ENCODE assay signal across 8 cellular contexts in the genomic region with DNA sequence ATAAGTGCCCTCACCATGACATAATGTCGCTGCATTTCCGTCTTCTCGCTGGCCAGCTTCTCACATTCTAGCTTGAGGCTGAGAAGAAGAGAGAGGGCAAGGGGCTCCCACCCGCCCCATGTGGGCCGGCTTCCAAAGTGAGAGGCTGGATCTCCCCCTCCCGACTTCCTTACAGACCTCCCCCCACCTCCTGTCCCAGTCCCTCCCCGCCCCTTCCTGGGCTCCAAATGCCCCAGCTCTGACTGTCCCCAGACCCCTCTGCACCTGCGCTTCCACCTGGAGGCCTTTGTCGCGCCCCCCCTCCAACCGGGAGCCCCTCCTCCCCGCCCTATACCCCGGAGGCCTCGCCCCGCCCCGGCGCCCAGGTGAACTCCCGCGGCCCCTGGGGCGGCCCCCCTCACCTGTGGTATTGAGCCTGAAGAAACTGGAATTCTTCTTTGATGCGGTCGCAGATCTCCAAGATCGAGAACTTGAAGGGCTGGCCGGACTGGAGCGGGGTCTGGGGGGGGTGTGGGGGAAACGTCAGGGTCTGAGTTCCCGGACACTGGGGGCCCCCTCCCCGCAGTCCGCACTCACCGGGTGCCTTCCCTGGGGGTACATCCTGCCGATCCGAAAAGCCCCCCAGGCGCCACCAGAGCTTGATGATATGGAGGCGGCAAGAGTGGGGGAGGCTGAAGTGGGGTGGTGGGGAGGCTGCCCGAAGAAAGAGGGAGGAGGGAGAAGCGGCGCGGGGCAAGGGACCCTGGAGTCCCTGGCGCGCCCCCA. TPM values are rescaled to one million over a fixed set of nuclear protein-coding genes. Genes with fewer than 3 reads are reported as not detected.
DNase-seq lines count a peak whose midpoint lies in the region; ATAC-seq and TF ChIP-seq lines count a peak whose summit lies in the region.

No MANE protein-coding gene starts in this region.

- peak overlapping the region in 8 of 10 donors; percentile 30 to 85 (median 66) for H3K27ac ChIP-seq in heart right ventricle

- DNase-seq in H7 (peak; percentile 87), heart right ventricle (no peak), skeletal muscle cell (ENCODE audit: low read depth) (no peak), NCI-H1694 treated with DMSO at 0.1 percent for 48 hours (lab: John Stamatoyannopoulos, UW) (no peak), NCI-H1436 treated with DMSO at 0.1 percent for 48 hours (lab: John Stamatoyannopoulos, UW) (no peak), hypothalamus (lab: John Stamatoyannopoulos, UW) (no peak)

- ATAC-seq in heart right ventricle (peak in 5 of 8 donors; percentile 11 to 16 (median 15)), GM19324 (IDR thresholded peaks at IDR 0.05; ENCODE audit: low FRiP score, unreplicated experiment) (no peak)

- H3K4me3 ChIP-seq in H7 (ENCODE audit: insufficient read depth, low read depth, low read length) (peak overlapping the region; percentile 56), WI38 (ENCODE audit: low read depth, low read length) (peak overlapping the region; percentile 39), heart right ventricle (peak overlapping the region; percentile 59 to 80 (median 69)), skeletal muscle cell (ENCODE audit: low read depth, low read length) (peak overlapping the region; percentile 38)

- H3K4me1 ChIP-seq in heart right ventricle, result peaks cover 0 to 19% (median 12%) of the 10 kb centered on the region in 9 donors

- TF ChIP-seq CTCF in WI38 (IDR thresholded peaks at IDR 0.05; ENCODE audit: low read depth, low read length) (no peak), heart right ventricle (IDR thresholded peaks at IDR 0.05) (no peak)

- no peaks in the 10 kb centered on the region for H3K9me3 ChIP-seq in heart right ventricle

- WGBS in heart right ventricle, 2 donors, result 5 to 6% methylated on average over 35 to 40 of the region's 40 CpGs

- peaks cover 36% of the 10 kb centered on the region for H3K27me3 ChIP-seq in H7 (ENCODE audit: control insufficient read depth, insufficient read depth, low read length)
- peaks cover 0 to 62% (median 0%) of the 10 kb centered on the region in 7 donors for H3K27me3 ChIP-seq in heart right ventricle

- intact Hi-C loops in heart right ventricle (cut with DNase I), result loop anchor here in 2 of 10 donors (2.0 to 10.0 kb wide), 2 partner anchors 46 to 54 kb away; a partner anchor contains a TSS

- H3K36me3 ChIP-seq in H7 (replicated peaks; ENCODE audit: control insufficient read depth, insufficient read depth, low read length) (no peaks in the 10 kb centered on the region), heart right ventricle (peaks cover 0 to 6% (median 0%) of the 10 kb centered on the region in 9 donors)

RNA-seq across cellular contexts. Expression of a gene that starts 0.6 kb away (rescaled TPM):
- 9.6 and 18.7 TPM in 2 replicates for total RNA-seq in H7 (2014; rRNA removed; shearing (Covaris generic))
- 10 to 100 TPM; 28.2 to 64.5 (median 39.9) TPM for total RNA-seq in heart right ventricle
- polyA plus RNA-seq in heart right ventricle, result 10 to 100 TPM; 35.9 to 54.6 TPM

RNA-seq across cellular contexts. Expression of a gene that starts 33.8 kb away (rescaled TPM):
- total RNA-seq in H7 (2014; rRNA removed; shearing (Covaris generic)), result 300 and 386 TPM in 2 replicates
- 100 to 1,000 TPM; 653 to 857 (median 758) TPM for total RNA-seq in heart right ventricle
- 1,000 to 10,000 TPM in 1 of 2 donors, 100 to 1,000 TPM in 1; 679 to 1,254 TPM for polyA plus RNA-seq in heart right ventricle

RNA-seq across cellular contexts. Expression of a gene that starts 51.1 kb away (rescaled TPM):
- total RNA-seq in H7 (2014; rRNA removed; shearing (Covaris generic)), result 10.4 and 14.2 TPM in 2 replicates
- 1 to 10 TPM in 2 of 10 donors, under 1 TPM in 5, not detected in 3; 0.34 to 2.8 (median 0.45) TPM for total RNA-seq in heart right ventricle
- polyA plus RNA-seq in heart right ventricle, result 1 to 10 TPM; 1.2 to 3.5 TPM
